5 cellular contexts compared by ENCODE assay signal in the genomic region with DNA sequence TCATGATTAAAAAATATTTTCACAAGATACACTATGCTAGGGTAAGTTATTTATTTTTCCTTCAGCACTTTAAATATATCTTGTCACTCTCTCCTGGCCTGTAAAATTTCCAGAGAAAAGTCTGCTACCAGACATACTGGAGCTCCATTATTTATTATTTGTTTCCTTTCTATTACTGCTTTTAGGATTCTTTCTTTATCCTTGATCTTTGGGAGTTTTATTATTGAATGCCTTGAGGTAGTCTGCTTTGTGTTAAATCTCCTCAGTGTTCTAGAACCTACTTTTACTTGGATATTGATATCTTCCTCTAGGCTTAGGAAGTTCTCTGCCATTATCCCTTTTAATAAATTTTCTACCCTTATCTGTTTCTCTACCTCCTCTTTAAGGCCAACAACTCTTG.
"Had no signal": no experiment of that assay in that cellular context is flagged by ENCODE, and none has a peak within 500 bp of the region (broad histone marks: within the 10 kb centered on the region; RNA-seq: fewer than 3 reads in every experiment).

No MANE protein-coding gene starts in this region.

- H3K4me3 ChIP-seq: GM23338, K562 had no signal

- DNase-seq: H9, HCEC 1CT, IMR-90 had no signal
